In genomic region chr19:16448872-16449271, GRCh38 we compare ENCODE assay signal across 1 cellular context.
TF ChIP-seq lines count a peak whose summit lies in the region.

No MANE protein-coding gene starts in this region.

TF ChIP-seq in GM12878, 131 proteins besides CTCF, POLR2A, EP300 and RAD21:
- TF ChIP-seq NBN (IDR thresholded peaks at IDR 0.05) = 0 out of 2 replicates have a peak, but pooled peaks have one; percentile 4
TF ChIP-seq in GM12878: peak in this region for 1; not testable (repeated sequence) for 130.
